24 cellular contexts compared by ENCODE assay signal in genomic region chr21:27513825-27514224, GRCh38.
"Had no signal": no experiment of that assay in that cellular context is flagged by ENCODE, and none has a peak within 500 bp of the region (broad histone marks: within the 10 kb centered on the region; RNA-seq: fewer than 3 reads in every experiment).

No MANE protein-coding gene starts in this region.

- H3K4me3 Mint-ChIP-seq: activated CD4-positive, alpha-beta T cell treated with anti-CD3 and anti-CD28 coated beads for 36 hours; activated CD8-positive, alpha-beta memory T cell treated with anti-CD3 and anti-CD28 coated beads, Interleukin-2, amount 10 ng/mL, durations not matched to agents 7 days and 5 days; activated CD8-positive, alpha-beta T cell treated with anti-CD3 and anti-CD28 coated beads, Interleukin-2, amount 10 ng/mL, durations not matched to agents 7 days and 5 days; central memory CD8-positive, alpha-beta T cell; mesothelial cell of epicardium; naive thymus-derived CD8-positive, alpha-beta T cell; neural crest cell; T-helper 2 cell treated with Interferon-gamma antibody and Interleukin-4, amounts not matched to agents 5 μg/mL and 100 μg/mL, for 36 hours had no signal

- H3K4me3 ChIP-seq: gastroesophageal sphincter, tibial nerve had no signal

- H3K4me1 ChIP-seq: gastroesophageal sphincter, tibial nerve had no signal

- ATAC-seq: activated CD4-positive, alpha-beta T cell treated with anti-CD3 and anti-CD28 coated beads for 36 hours; activated CD8-positive, alpha-beta memory T cell treated with anti-CD3 and anti-CD28 coated beads, Interleukin-2, amount 10 ng/mL, durations not matched to agents 7 days and 5 days; activated CD8-positive, alpha-beta T cell treated with anti-CD3 and anti-CD28 coated beads, Interleukin-2, amount 10 ng/mL, durations not matched to agents 7 days and 5 days; activated naive CD4-positive, alpha-beta T cell treated with anti-CD3 and anti-CD28 coated beads, Interleukin-2, amount 50 U/mL, for 72 hours; gastroesophageal sphincter; left colon; naive thymus-derived CD8-positive, alpha-beta T cell; right cardiac atrium had no signal

- DNase-seq: activated CD4-positive, alpha-beta T cell treated with anti-CD3 and anti-CD28 coated beads for 36 hours; activated CD4-positive, CD25-positive, alpha-beta regulatory T cell; activated CD8-positive, alpha-beta memory T cell treated with anti-CD3 and anti-CD28 coated beads, Interleukin-2, amount 10 ng/mL, durations not matched to agents 7 days and 5 days; activated CD8-positive, alpha-beta T cell treated with anti-CD3 and anti-CD28 coated beads, Interleukin-2, amount 10 ng/mL, durations not matched to agents 7 days and 5 days; activated naive CD4-positive, alpha-beta T cell; activated T-cell treated with anti-CD3 and anti-CD28 coated beads, Interleukin-2, amount 50 U/mL, for 48 hours; anterior cingulate cortex; dermis blood vessel endothelial cell; effector CD4-positive, alpha-beta T cell; hippocampal formation; left colon; naive thymus-derived CD8-positive, alpha-beta T cell; nucleus accumbens; right cardiac atrium; stimulated activated CD4-positive, alpha-beta T cell treated with anti-CD3 and anti-CD28 coated beads, Interleukin-2, amount 100 ng/mL, for 48 hours; stimulated activated naive CD4-positive, alpha-beta T cell treated with Interleukin-2 at 50 U/mL for 16 hours had no signal

- H3K36me3 Mint-ChIP-seq: activated CD8-positive, alpha-beta memory T cell treated with anti-CD3 and anti-CD28 coated beads, Interleukin-2, amount 10 ng/mL, durations not matched to agents 7 days and 5 days had no signal

- H3K27me3 Mint-ChIP-seq: activated CD4-positive, alpha-beta T cell treated with anti-CD3 and anti-CD28 coated beads for 36 hours; activated CD8-positive, alpha-beta memory T cell treated with anti-CD3 and anti-CD28 coated beads, Interleukin-2, amount 10 ng/mL, durations not matched to agents 7 days and 5 days; central memory CD8-positive, alpha-beta T cell; naive thymus-derived CD8-positive, alpha-beta T cell had no signal

- H3K27me3 ChIP-seq: gastroesophageal sphincter, tibial nerve had no signal

- H3K36me3 ChIP-seq: gastroesophageal sphincter, tibial nerve had no signal

- H3K27ac Mint-ChIP-seq: activated CD4-positive, alpha-beta T cell treated with anti-CD3 and anti-CD28 coated beads for 36 hours; activated CD8-positive, alpha-beta memory T cell treated with anti-CD3 and anti-CD28 coated beads, Interleukin-2, amount 10 ng/mL, durations not matched to agents 7 days and 5 days; activated CD8-positive, alpha-beta T cell treated with anti-CD3 and anti-CD28 coated beads, Interleukin-2, amount 10 ng/mL, durations not matched to agents 7 days and 5 days; activated naive CD4-positive, alpha-beta T cell treated with anti-CD3 and anti-CD28 coated beads, Interleukin-2, amount 50 U/mL, for 72 hours; mesothelial cell of epicardium; naive thymus-derived CD8-positive, alpha-beta T cell; T-helper 2 cell treated with Interferon-gamma antibody and Interleukin-4, amounts not matched to agents 5 μg/mL and 100 μg/mL, for 36 hours had no signal

- H3K27ac ChIP-seq: epithelial cell of prostate, gastroesophageal sphincter, tibial nerve had no signal

- H3K4me1 Mint-ChIP-seq: activated CD4-positive, alpha-beta T cell treated with anti-CD3 and anti-CD28 coated beads for 36 hours; activated CD8-positive, alpha-beta memory T cell treated with anti-CD3 and anti-CD28 coated beads, Interleukin-2, amount 10 ng/mL, durations not matched to agents 7 days and 5 days; central memory CD8-positive, alpha-beta T cell; naive thymus-derived CD8-positive, alpha-beta T cell; neural crest cell had no signal
